In genomic region chr21:35697321-35697808, GRCh38 we compare ENCODE assay signal across 9 cellular contexts.
DNase-seq lines count a peak whose midpoint lies in the region; ATAC-seq, FAIRE-seq and TF ChIP-seq lines count a peak whose summit lies in the region.
"Had no signal": no experiment of that assay in that cellular context is flagged by ENCODE, and none has a peak within 500 bp of the region (broad histone marks: within the 10 kb centered on the region; RNA-seq: fewer than 3 reads in every experiment).

No MANE protein-coding gene starts in this region.

- no peak overlapping the region for H3K4me2 ChIP-seq in OCI-LY7 (ENCODE audit: low read length)

- no TSS peak for BruUV-seq in OCI-LY7 (replicated peaks; lab: Mats Ljungman, UMichigan)

- peaks cover 0 to 25% (median 15%) of the 10 kb centered on the region in 3 donors for H3K4me1 ChIP-seq in pancreas
- no peaks in the 10 kb centered on the region for H3K4me1 ChIP-seq in OCI-LY7 (ENCODE audit: insufficient read depth, low read length, poor library complexity, severe bottlenecking)

- H3K9me3 Mint-ChIP-seq in activated T-cell treated with anti-CD3 and anti-CD28 coated beads, Interleukin-2, amount 50 U/mL, for 24 hours = no peaks in the 10 kb centered on the region
- H3K9me3 Mint-ChIP-seq: activated naive CD8-positive, alpha-beta T cell treated with anti-CD3 and anti-CD28 coated beads, Interleukin-2, amount 10 ng/mL, durations not matched to agents 7 days and 5 days had no signal

- H3K27ac Mint-ChIP-seq in activated T-cell treated with anti-CD3 and anti-CD28 coated beads, Interleukin-2, amount 50 U/mL, for 24 hours = no peak overlapping the region
- H3K27ac Mint-ChIP-seq: activated naive CD8-positive, alpha-beta T cell treated with anti-CD3 and anti-CD28 coated beads, Interleukin-2, amount 10 ng/mL, durations not matched to agents 7 days and 5 days had no signal

- H3K36me3 ChIP-seq in pancreas = no peaks in the 10 kb centered on the region
- no peaks in the 10 kb centered on the region for H3K36me3 ChIP-seq in OCI-LY7 (ENCODE audit: insufficient read depth, low read length)

- TF ChIP-seq CTCF in GM12865 (IDR thresholded peaks at IDR 0.05; ENCODE audit: insufficient read depth, low read depth, low read length, missing control alignments) = no peak
- no peak for TF ChIP-seq CTCF in dorsolateral prefrontal cortex (IDR thresholded peaks at IDR 0.05 in 54 of 56, conservative IDR thresholded peaks at IDR 0.05 in 2 of 56; ENCODE audit: low read depth in 1 of 56, partially characterized antibody in 56 of 56)
- TF ChIP-seq CTCF in pancreas (IDR thresholded peaks at IDR 0.05) = no peak
- TF ChIP-seq CTCF in OCI-LY7 (conservative IDR thresholded peaks at IDR 0.05; ENCODE audit: low read length) = no peak

- H3K79me2 ChIP-seq in OCI-LY7 (ENCODE audit: insufficient read depth, low read depth, low read length) = no peaks in the 10 kb centered on the region

- H3K27me3 ChIP-seq in dorsolateral prefrontal cortex = peaks cover 0 to 28% (median 6%) of the 10 kb centered on the region in 45 donors
- no peaks in the 10 kb centered on the region for H3K27me3 ChIP-seq in pancreas

- peak; percentile 75 to 90 (median 84) for ATAC-seq in pancreas

- H3K4me3 Mint-ChIP-seq in activated T-cell treated with anti-CD3 and anti-CD28 coated beads, Interleukin-2, amount 50 U/mL, for 24 hours = no peak overlapping the region
- H3K4me3 Mint-ChIP-seq: activated naive CD8-positive, alpha-beta T cell treated with anti-CD3 and anti-CD28 coated beads, Interleukin-2, amount 10 ng/mL, durations not matched to agents 7 days and 5 days had no signal

- H4K20me1 ChIP-seq in OCI-LY7 (ENCODE audit: insufficient read depth, low read length) = no peaks in the 10 kb centered on the region

- no peaks in the 10 kb centered on the region for H3K9me3 ChIP-seq in pancreas
- H3K9me3 ChIP-seq in OCI-LY7 (ENCODE audit: low read length) = no peaks in the 10 kb centered on the region

- FAIRE-seq in pancreas (lab: Jason Lieb, UNC) = no peak

- 0 to 7% methylated on average over 3 of the region's 3 CpGs for WGBS in pancreas, 2 donors

- CTCF ChIA-PET in OCI-LY7 (lab: Charles Lee; ENCODE audit: unreplicated experiment) = no interaction called here

- no peak overlapping the region for H2AFZ ChIP-seq in OCI-LY7 (ENCODE audit: low read length)

- POLR2A ChIA-PET in OCI-LY7 (lab: Charles Lee) = interaction anchor here (0.7 kb wide), 1 partner anchor 9 kb away, joined by 3 read pairs; no protein-coding TSS in a partner anchor

- intact Hi-C loops in dorsolateral prefrontal cortex (cut with DNase I) (no loop called here), pancreas (cut with DNase I) (no loop called here), OCI-LY7 (cut with micrococcal nuclease; ENCODE audit: unreplicated experiment) (no loop called here)

- DNase-seq in GM12865 (ENCODE audit: low read depth) = peak; percentile 57
- DNase-seq in NCI-H2107 treated with DMSO at 0.1 percent for 48 hours (lab: John Stamatoyannopoulos, UW; ENCODE audit: unreplicated experiment) = peak; percentile 73
- DNase-seq in dorsolateral prefrontal cortex = peak in 8 of 10 donors; percentile 15 to 68 (median 52)
- DNase-seq in pancreas = peak; percentile 78 to 88 (median 82)
- DNase-seq in SK-N-DZ (ENCODE audit: low spot score) = no peak
- no peak for DNase-seq in OCI-LY7 (ENCODE audit: low spot score)
- DNase-seq in HT-29 (ENCODE audit: low spot score) = no peak
- DNase-seq in activated T-cell treated with anti-CD3 and anti-CD28 coated beads, Interleukin-2, amount 50 U/mL, for 24 hours = no peak
- DNase-seq: activated naive CD8-positive, alpha-beta T cell treated with anti-CD3 and anti-CD28 coated beads, Interleukin-2, amount 10 ng/mL, durations not matched to agents 7 days and 5 days had no signal

- H3K27me3 Mint-ChIP-seq in activated T-cell treated with anti-CD3 and anti-CD28 coated beads, Interleukin-2, amount 50 U/mL, for 24 hours = peaks cover 30% of the 10 kb centered on the region

- H3K4me3 ChIP-seq in GM12865 (ENCODE audit: low read depth, low read length) = no peak overlapping the region
- no peak overlapping the region for H3K4me3 ChIP-seq in dorsolateral prefrontal cortex
- H3K4me3 ChIP-seq in pancreas = no peak overlapping the region
- no peak overlapping the region for H3K4me3 ChIP-seq in OCI-LY7 (ENCODE audit: low read depth, low read length, poor library complexity, severe bottlenecking)

- H3K4me1 Mint-ChIP-seq in activated T-cell treated with anti-CD3 and anti-CD28 coated beads, Interleukin-2, amount 50 U/mL, for 24 hours (ENCODE audit: low read depth) = peaks cover 7% of the 10 kb centered on the region

- H3K9me2 ChIP-seq in OCI-LY7 (ENCODE audit: insufficient read depth, low read length) = no peaks in the 10 kb centered on the region

- no peaks in the 10 kb centered on the region for H3K36me3 Mint-ChIP-seq in activated T-cell treated with anti-CD3 and anti-CD28 coated beads, Interleukin-2, amount 50 U/mL, for 24 hours (ENCODE audit: low read depth)
- H3K36me3 Mint-ChIP-seq: activated naive CD8-positive, alpha-beta T cell treated with anti-CD3 and anti-CD28 coated beads, Interleukin-2, amount 10 ng/mL, durations not matched to agents 7 days and 5 days had no signal

- H3K27ac ChIP-seq in dorsolateral prefrontal cortex (peak overlapping the region in 5 of 59 donors; percentile 18 to 38 (median 21)), pancreas (peak overlapping the region in 2 of 4 donors; percentile 55 to 64), OCI-LY7 (ENCODE audit: low read depth, low read length, poor library complexity, severe bottlenecking) (no peak overlapping the region)

Comparison
In these comparisons a context has a peak if more than half of its experiments do, and no peak if none do; other contexts are left out.
1. DNase-seq: peak in GM12865 (single experiment), NCI-H2107 treated with DMSO at 0.1 percent for 48 hours (single experiment), dorsolateral prefrontal cortex (8 of 10) and pancreas (6 of 6); none in SK-N-DZ (single experiment), OCI-LY7 (single experiment), HT-29 (single experiment) and activated T-cell treated with anti-CD3 and anti-CD28 coated beads, Interleukin-2, amount 50 U/mL, for 24 hours (single experiment).